Comparison of ENCODE assay signal across 8 cellular contexts in the genomic region with DNA sequence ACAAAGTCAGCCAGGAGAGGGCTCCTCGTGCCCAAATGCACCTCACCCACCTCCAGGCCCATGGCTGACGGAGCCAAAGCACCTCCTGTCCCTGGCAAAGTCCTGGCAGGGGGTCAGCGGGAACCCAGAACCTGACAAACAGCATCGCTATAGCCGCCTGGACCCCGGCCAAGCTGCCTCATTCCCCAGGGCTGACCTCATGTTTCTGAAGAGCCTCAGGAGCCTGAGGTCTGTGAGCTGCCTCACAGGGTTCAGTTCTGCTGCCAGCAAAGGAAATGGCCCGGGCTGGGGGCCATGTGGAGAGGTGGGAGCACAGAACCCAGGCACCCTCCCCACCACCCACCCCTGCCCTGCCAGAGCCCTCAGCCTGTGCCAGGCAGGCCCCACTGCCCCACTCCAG. TPM values are rescaled to one million over a fixed set of nuclear protein-coding genes. Genes with fewer than 3 reads are reported as not detected.
DNase-seq lines count a peak whose midpoint lies in the region; ATAC-seq lines count a peak whose summit lies in the region.

No MANE protein-coding gene starts in this region.

- DNase-seq in H4 (ENCODE audit: low spot score) (peak; percentile 75), SJCRH30 (peak; percentile 75 to 78), Right ventricle myocardium superior (peak; percentile 94), OCI-M2 (lab: John Stamatoyannopoulos, UW; ENCODE audit: unreplicated experiment) (no peak), NCI-H82 treated with DMSO at 0.1 percent for 48 hours (lab: John Stamatoyannopoulos, UW; ENCODE audit: unreplicated experiment) (no peak)

- H3K4me3 ChIP-seq in SJCRH30: no peak overlapping the region
- no peak overlapping the region for H3K4me3 ChIP-seq in skeletal muscle satellite cell (ENCODE audit: low read length)

- H3K9me3 ChIP-seq in SJCRH30 (replicated peaks) (no peaks in the 10 kb centered on the region), skeletal muscle satellite cell (replicated peaks; ENCODE audit: low read length) (no peaks in the 10 kb centered on the region)

- intact Hi-C loops in Right ventricle myocardium superior (cut with DNase I): no loop called here

- no peak overlapping the region for H3K9ac ChIP-seq in skeletal muscle satellite cell (ENCODE audit: low read depth, low read length)

- no peak overlapping the region for H3K27ac ChIP-seq in SJCRH30

- H3K27me3 ChIP-seq in SJCRH30 (no peaks in the 10 kb centered on the region), skeletal muscle satellite cell (ENCODE audit: control insufficient read depth, insufficient read depth, low read length) (no peaks in the 10 kb centered on the region)

- H3K36me3 ChIP-seq in SJCRH30: no peaks in the 10 kb centered on the region
- H3K36me3 ChIP-seq in skeletal muscle satellite cell (ENCODE audit: insufficient read depth, low read length): no peaks in the 10 kb centered on the region

- H3K4me1 ChIP-seq in SJCRH30 (peaks cover 24% of the 10 kb centered on the region), skeletal muscle satellite cell (ENCODE audit: control insufficient read depth, insufficient read depth, low read length) (peaks cover 48% of the 10 kb centered on the region)

- H3K4me2 ChIP-seq in skeletal muscle satellite cell (ENCODE audit: low read length): peak overlapping the region; percentile 16

- ATAC-seq in Right ventricle myocardium superior (ENCODE audit: poor library complexity): peak; percentile 74
- ATAC-seq in GM21576 (IDR thresholded peaks at IDR 0.05; ENCODE audit: unreplicated experiment): no peak
- no peak for ATAC-seq in HG03571 (IDR thresholded peaks at IDR 0.05; ENCODE audit: unreplicated experiment)

RNA-seq across cellular contexts. Expression of a gene that starts 4.2 kb away (rescaled TPM):
- total RNA-seq in H4 (2014; rRNA removed; shearing (Covaris generic)): 4.7 and 6.7 TPM in 2 replicates
- total RNA-seq in SJCRH30 (2014; rRNA removed; shearing (Covaris generic)): 54.2 and 59.4 TPM in 2 replicates
- total RNA-seq in Right ventricle myocardium superior: 10.0 TPM
- 0.44 and 0.76 TPM in 2 replicates for total RNA-seq in skeletal muscle satellite cell (2012; rRNA removed)

RNA-seq across cellular contexts. Expression of a gene that starts 55.3 kb away (rescaled TPM):
- 41.0 and 57.4 TPM in 2 replicates for total RNA-seq in H4 (2014; rRNA removed; shearing (Covaris generic))
- 170 and 192 TPM in 2 replicates for total RNA-seq in SJCRH30 (2014; rRNA removed; shearing (Covaris generic))
- total RNA-seq in Right ventricle myocardium superior: 93.8 TPM
- 110 and 111 TPM in 2 replicates for total RNA-seq in skeletal muscle satellite cell (2012; rRNA removed)

Comparison
In these comparisons a context has a peak if more than half of its experiments do, and no peak if none do; other contexts are left out.
1. DNase-seq: peak in H4 (single experiment), SJCRH30 (2 of 2) and Right ventricle myocardium superior (single experiment); none in OCI-M2 (single experiment) and NCI-H82 treated with DMSO at 0.1 percent for 48 hours (single experiment).